36 cellular contexts compared by ENCODE assay signal in the genomic region with DNA sequence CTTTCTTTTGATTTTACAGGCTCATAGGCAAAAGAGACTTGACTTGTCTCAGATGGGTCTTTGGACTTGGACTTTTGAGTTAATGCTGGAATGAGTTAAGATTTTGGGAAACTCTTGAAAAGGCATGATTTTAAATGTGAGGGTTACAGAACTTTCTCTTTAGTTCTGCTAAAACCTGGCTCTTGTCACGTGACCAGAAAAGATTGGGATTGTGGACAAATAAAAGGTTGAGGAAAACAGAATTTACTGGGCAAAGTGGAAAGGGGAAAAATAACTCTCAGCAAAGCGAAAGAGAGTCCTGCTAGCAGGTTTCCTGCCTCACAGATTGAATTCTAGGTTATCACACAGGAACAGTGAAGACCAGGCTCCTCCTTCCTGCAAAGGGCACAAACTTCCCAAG.
"Had no signal": no experiment of that assay in that cellular context is flagged by ENCODE, and none has a peak within 500 bp of the region (broad histone marks: within the 10 kb centered on the region; RNA-seq: fewer than 3 reads in every experiment).

No MANE protein-coding gene starts in this region.

- H3K36me3 ChIP-seq: MG63 had no signal

- H3K27me3 ChIP-seq: MG63 had no signal

- H3K9me3 ChIP-seq: MG63 had no signal

- DNase-seq: Karpas-422, Kasumi-1, MG63, MM.1S, MV-4-11, NCI-H1048, NCI-H1092, NCI-H1092 treated with DMSO at 0.1 percent for 48 hours, NCI-H1105, NCI-H1105 treated with DMSO at 0.1 percent for 48 hours, NCI-H1417, NCI-H1417 treated with DMSO at 0.1 percent for 48 hours, NCI-H1436, NCI-H1436 treated with DMSO at 0.1 percent for 48 hours, NCI-H146, NCI-H1694, NCI-H1694 treated with DMSO at 0.1 percent for 48 hours, NCI-H187, NCI-H187 treated with DMSO at 0.1 percent for 48 hours, NCI-H1930, NCI-H2029, NCI-H2029 treated with DMSO at 0.1 percent for 48 hours, NCI-H2081, NCI-H2081 treated with DMSO at 0.1 percent for 48 hours, NCI-H2107, NCI-H2171, NCI-H2171 treated with DMSO at 0.1 percent for 48 hours, NCI-H2227 treated with DMSO at 0.1 percent for 48 hours, NCI-H226, NCI-H345, NCI-H446, NCI-H446 treated with DMSO at 0.1 percent for 48 hours, NCI-H510A, NCI-H510A treated with DMSO at 0.1 percent for 48 hours, NCI-H524, NCI-H524 treated with DMSO at 0.1 percent for 48 hours had no signal

- H3K4me3 ChIP-seq: MG63 had no signal
